Comparison of ENCODE assay signal across 18 cellular contexts in genomic region chr11:125071831-125072209, GRCh38. TPM values are rescaled to one million over a fixed set of nuclear protein-coding genes. Genes with fewer than 3 reads are reported as not detected.
DNase-seq lines count a peak whose midpoint lies in the region; ATAC-seq and TF ChIP-seq lines count a peak whose summit lies in the region.
"Had no signal": no experiment of that assay in that cellular context is flagged by ENCODE, and none has a peak within 500 bp of the region (broad histone marks: within the 10 kb centered on the region; RNA-seq: fewer than 3 reads in every experiment).

No MANE protein-coding gene starts in this region.

- no peaks in the 10 kb centered on the region for H3K36me3 Mint-ChIP-seq in naive B cell
- H3K36me3 Mint-ChIP-seq: activated CD8-positive, alpha-beta memory T cell treated with anti-CD3 and anti-CD28 coated beads, Interleukin-2, amount 10 ng/mL, durations not matched to agents 7 days and 5 days; natural killer cell treated with Interleukin-12 subunit alpha and Interleukin-12 subunit beta and Interleukin-15 and Interleukin-18, amount 100 ng/mL, for 72 hours had no signal

- H3K27ac ChIP-seq in BLaER1 (peak overlapping the region; percentile 77), ascending aorta (peak overlapping the region; percentile 3 to 64)
- H3K27ac ChIP-seq: psoas muscle, VCaP had no signal

- peak overlapping the region; percentile 83 for H3K4me2 ChIP-seq in BLaER1
- H3K4me2 ChIP-seq: GM23338 had no signal

- H3K4me3 Mint-ChIP-seq in naive B cell, result peak overlapping the region in 5 of 8 donors; percentile 25 to 80 (median 57)
- H3K4me3 Mint-ChIP-seq: activated CD8-positive, alpha-beta memory T cell treated with anti-CD3 and anti-CD28 coated beads, Interleukin-2, amount 10 ng/mL, durations not matched to agents 7 days and 5 days; GM23338; natural killer cell treated with Interleukin-12 subunit alpha and Interleukin-12 subunit beta and Interleukin-15 and Interleukin-18, amount 100 ng/mL, for 72 hours had no signal

- H3K9me3 ChIP-seq in BLaER1, result no peaks in the 10 kb centered on the region
- no peaks in the 10 kb centered on the region for H3K9me3 ChIP-seq in ascending aorta
- H3K9me3 ChIP-seq: psoas muscle had no signal

- DNase-seq in ascending aorta (ENCODE audit: low spot score in 2 of 2) (no peak), naive B cell (no peak), medulla oblongata (ENCODE audit: extremely low spot score) (no peak), AG08396 (ENCODE audit: low spot score) (no peak), sciatic nerve (ENCODE audit: low spot score) (no peak), GM20000 (ENCODE audit: low spot score) (no peak)
- DNase-seq: activated CD8-positive, alpha-beta memory T cell treated with anti-CD3 and anti-CD28 coated beads, Interleukin-2, amount 10 ng/mL, durations not matched to agents 7 days and 5 days; activated gamma-delta T cell treated with Interleukin-2 at 50 U/mL for 16 hours; NCI-H1105 treated with DMSO at 0.1 percent for 48 hours; NCI-H2227 treated with DMSO at 0.1 percent for 48 hours; psoas muscle; SW 1271 had no signal

- H3K4me3 ChIP-seq in BLaER1 (0 out of 2 replicates have a peak overlapping the region, but pooled peaks have one; percentile 15), ascending aorta (no peak overlapping the region)
- H3K4me3 ChIP-seq: coronary artery, GM23338, psoas muscle had no signal

- TF ChIP-seq CTCF in ascending aorta (IDR thresholded peaks at IDR 0.05) (no peak), GM20000 (IDR thresholded peaks at IDR 0.05; ENCODE audit: extremely low read depth, missing control alignments) (no peak)

- H3K9ac ChIP-seq in BLaER1, result no peak overlapping the region

- peaks cover 0 to 16% (median 0%) of the 10 kb centered on the region in 3 donors for H3K27me3 Mint-ChIP-seq in naive B cell
- H3K27me3 Mint-ChIP-seq: natural killer cell treated with Interleukin-12 subunit alpha and Interleukin-12 subunit beta and Interleukin-15 and Interleukin-18, amount 100 ng/mL, for 72 hours had no signal

- no peaks in the 10 kb centered on the region for H3K27me3 ChIP-seq in BLaER1
- no peaks in the 10 kb centered on the region for H3K27me3 ChIP-seq in ascending aorta

- H3K4me1 ChIP-seq in BLaER1, result peaks cover 66% of the 10 kb centered on the region
- H3K4me1 ChIP-seq in ascending aorta, result no peaks in the 10 kb centered on the region
- H3K4me1 ChIP-seq: psoas muscle had no signal

- H4K20me1 ChIP-seq in BLaER1, result no peaks in the 10 kb centered on the region

- peak; percentile 9 for ATAC-seq in GM19395 (IDR thresholded peaks at IDR 0.05; ENCODE audit: unreplicated experiment)
- no peak for ATAC-seq in naive B cell (ENCODE audit: low read depth in 2 of 2)
- no peak for ATAC-seq in sciatic nerve
- ATAC-seq: activated CD8-positive, alpha-beta memory T cell treated with anti-CD3 and anti-CD28 coated beads, Interleukin-2, amount 10 ng/mL, durations not matched to agents 7 days and 5 days; GM23338; natural killer cell treated with Interleukin-12 subunit alpha and Interleukin-12 subunit beta and Interleukin-15 and Interleukin-18, amount 100 ng/mL, for 72 hours had no signal

- intact Hi-C loops in ascending aorta (cut with DNase I) (no loop called here), sciatic nerve (cut with DNase I) (no loop called here)

- peak overlapping the region in 3 of 6 donors; percentile 84 to 90 (median 87) for H3K27ac Mint-ChIP-seq in naive B cell
- H3K27ac Mint-ChIP-seq: GM23338 had no signal

- no peaks in the 10 kb centered on the region for H3K9me3 Mint-ChIP-seq in naive B cell
- H3K9me3 Mint-ChIP-seq: GM23338; natural killer cell treated with Interleukin-12 subunit alpha and Interleukin-12 subunit beta and Interleukin-15 and Interleukin-18, amount 100 ng/mL, for 72 hours had no signal

- peaks cover 46 to 59% (median 47%) of the 10 kb centered on the region in 3 donors for H3K4me1 Mint-ChIP-seq in naive B cell

- H3K36me3 ChIP-seq in BLaER1, result no peaks in the 10 kb centered on the region
- H3K36me3 ChIP-seq in ascending aorta, result no peaks in the 10 kb centered on the region

RNA-seq across cellular contexts. Expression of gene SLC37A2, which starts 8.7 kb away (rescaled TPM):
- total RNA-seq in ascending aorta (1.5 TPM), sciatic nerve (12.7 TPM)
- polyA plus RNA-seq in naive B cell (ENCODE audit: low read depth in 6 of 6), result 1 to 10 TPM in 4 of 6 donors, under 1 TPM in 2; 0.48 to 2.4 (median 1.8) TPM

RNA-seq across cellular contexts. Expression of gene TMEM218, which starts 39.6 kb away (rescaled TPM):
- total RNA-seq in ascending aorta, result 0.64 TPM
- 10 to 100 TPM; 30.4 to 53.0 (median 36.7) TPM for polyA plus RNA-seq in naive B cell (ENCODE audit: low read depth in 6 of 6)
- 15.2 TPM for total RNA-seq in sciatic nerve
